In the genomic region with DNA sequence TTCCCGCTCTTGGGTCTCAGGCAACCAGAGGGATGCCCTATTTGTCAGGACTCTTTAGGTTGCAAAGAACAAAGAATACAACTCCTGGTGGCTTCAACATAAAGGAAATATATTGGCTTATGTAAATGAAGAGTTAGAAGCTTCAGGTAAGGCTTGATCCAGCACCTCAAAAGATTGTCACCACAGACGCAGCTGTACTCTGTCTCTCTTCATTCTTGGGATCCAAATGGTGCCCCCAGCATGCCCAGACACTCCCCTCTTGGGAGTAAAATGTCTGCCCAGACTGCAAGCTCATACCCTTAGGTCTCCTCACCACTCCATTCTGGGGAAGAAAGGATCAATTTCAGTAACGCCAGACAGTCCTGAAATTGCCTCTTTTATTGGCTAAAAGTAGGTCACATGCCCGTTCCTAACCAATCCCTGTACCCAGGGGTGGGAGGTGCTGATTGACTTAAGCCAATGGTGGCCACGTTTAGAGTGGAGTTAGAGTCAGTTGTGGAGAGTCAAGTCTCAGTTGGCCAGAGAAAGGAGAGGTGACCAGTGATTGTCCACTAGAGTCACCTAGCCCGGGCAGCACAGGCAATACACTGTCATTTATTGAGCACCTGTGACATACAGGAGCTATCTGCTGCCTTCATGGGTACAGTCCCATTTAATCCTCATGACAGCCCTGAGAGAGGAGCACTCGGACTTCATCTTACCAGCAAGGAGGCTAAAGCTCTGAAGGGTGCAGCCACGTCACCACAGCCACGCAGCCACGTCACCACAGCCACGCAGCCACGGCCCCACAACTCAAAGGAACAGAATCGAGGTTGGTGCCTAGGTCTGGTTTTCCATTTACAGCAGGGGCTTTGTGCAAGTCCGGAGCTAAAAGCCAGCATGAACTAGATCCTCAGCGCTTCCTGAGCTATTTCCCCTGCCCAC, we compare ENCODE assay signal across 4 cellular contexts.
A peak's percentile ranks its signal among the peaks of the same experiment; 100 is the strongest.
TF ChIP-seq lines count a peak whose summit lies in the region.

No MANE protein-coding gene starts in this region.

TF ChIP-seq in SK-N-SH, 30 proteins besides CTCF, POLR2A, EP300 and RAD21:
- TF ChIP-seq SMC3 (IDR thresholded peaks at IDR 0.05; ENCODE audit: low read depth, low read length) (no peak), CHD2 (IDR thresholded peaks at IDR 0.05; ENCODE audit: low read length, partially characterized antibody) (no peak), TCF12 (IDR thresholded peaks at IDR 0.05) (no peak), NRF1 (IDR thresholded peaks at IDR 0.05; ENCODE audit: low read depth, low read length) (no peak), RFX5 (IDR thresholded peaks at IDR 0.05; ENCODE audit: low read length) (no peak), TAF1 (IDR thresholded peaks at IDR 0.05; ENCODE audit: borderline replicate concordance, low read depth, low read length) (no peak), FOXM1 (IDR thresholded peaks at IDR 0.05; ENCODE audit: low read depth) (no peak), FOSL2 (IDR thresholded peaks at IDR 0.05; ENCODE audit: borderline replicate concordance, low read depth) (no peak)
- TF ChIP-seq, protein P1, sequence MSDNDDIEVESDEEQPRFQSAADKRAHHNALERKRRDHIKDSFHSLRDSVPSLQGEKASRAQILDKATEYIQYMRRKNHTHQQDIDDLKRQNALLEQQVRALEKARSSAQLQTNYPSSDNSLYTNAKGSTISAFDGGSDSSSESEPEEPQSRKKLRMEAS (IDR thresholded peaks at IDR 0.05; ENCODE audit: low read depth): no peak
- TF ChIP-seq, protein P2, sequence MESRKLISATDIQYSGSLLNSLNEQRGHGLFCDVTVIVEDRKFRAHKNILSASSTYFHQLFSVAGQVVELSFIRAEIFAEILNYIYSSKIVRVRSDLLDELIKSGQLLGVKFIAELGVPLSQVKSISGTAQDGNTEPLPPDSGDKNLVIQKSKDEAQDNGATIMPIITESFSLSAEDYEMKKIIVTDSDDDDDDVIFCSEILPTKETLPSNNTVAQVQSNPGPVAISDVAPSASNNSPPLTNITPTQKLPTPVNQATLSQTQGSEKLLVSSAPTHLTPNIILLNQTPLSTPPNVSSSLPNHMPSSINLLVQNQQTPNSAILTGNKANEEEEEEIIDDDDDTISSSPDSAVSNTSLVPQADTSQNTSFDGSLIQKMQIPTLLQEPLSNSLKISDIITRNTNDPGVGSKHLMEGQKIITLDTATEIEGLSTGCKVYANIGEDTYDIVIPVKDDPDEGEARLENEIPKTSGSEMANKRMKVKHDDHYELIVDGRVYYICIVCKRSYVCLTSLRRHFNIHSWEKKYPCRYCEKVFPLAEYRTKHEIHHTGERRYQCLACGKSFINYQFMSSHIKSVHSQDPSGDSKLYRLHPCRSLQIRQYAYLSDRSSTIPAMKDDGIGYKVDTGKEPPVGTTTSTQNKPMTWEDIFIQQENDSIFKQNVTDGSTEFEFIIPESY (IDR thresholded peaks at IDR 0.05; ENCODE audit: borderline replicate concordance, low read depth): no peak
- TF ChIP-seq, protein P3, sequence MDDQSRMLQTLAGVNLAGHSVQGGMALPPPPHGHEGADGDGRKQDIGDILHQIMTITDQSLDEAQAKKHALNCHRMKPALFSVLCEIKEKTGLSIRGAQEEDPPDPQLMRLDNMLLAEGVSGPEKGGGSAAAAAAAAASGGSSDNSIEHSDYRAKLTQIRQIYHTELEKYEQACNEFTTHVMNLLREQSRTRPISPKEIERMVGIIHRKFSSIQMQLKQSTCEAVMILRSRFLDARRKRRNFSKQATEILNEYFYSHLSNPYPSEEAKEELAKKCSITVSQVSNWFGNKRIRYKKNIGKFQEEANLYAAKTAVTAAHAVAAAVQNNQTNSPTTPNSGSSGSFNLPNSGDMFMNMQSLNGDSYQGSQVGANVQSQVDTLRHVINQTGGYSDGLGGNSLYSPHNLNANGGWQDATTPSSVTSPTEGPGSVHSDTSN (IDR thresholded peaks at IDR 0.05): no peak

TF ChIP-seq in SK-N-SH treated with all-trans-retinoic acid at 6 μM for 48 hours, 23 proteins besides CTCF, POLR2A, EP300 and RAD21:
- TF ChIP-seq ZC3H10 (CRISPR knock-in tag; IDR thresholded peaks at IDR 0.05): no peak
- TF ChIP-seq SNAI2 (CRISPR knock-in tag; IDR thresholded peaks at IDR 0.05): no peak
- TF ChIP-seq RARB (CRISPR knock-in tag; IDR thresholded peaks at IDR 0.05): no peak
- no peak for TF ChIP-seq ZNF565 (CRISPR knock-in tag; conservative IDR thresholded peaks at IDR 0.05; ENCODE audit: low read depth)

TF ChIP-seq in HCT116, 20 proteins besides CTCF, POLR2A, EP300 and RAD21:
- TF ChIP-seq SRF (IDR thresholded peaks at IDR 0.05; ENCODE audit: low read depth) (no peak), ELF1 (IDR thresholded peaks at IDR 0.05; ENCODE audit: borderline replicate concordance, low read depth) (no peak), CBX3 (IDR thresholded peaks at IDR 0.05; ENCODE audit: low read depth) (no peak), ZFX (IDR thresholded peaks at IDR 0.05) (no peak)
- TF ChIP-seq, protein P1 (IDR thresholded peaks at IDR 0.05): no peak
- TF ChIP-seq, protein P4, sequence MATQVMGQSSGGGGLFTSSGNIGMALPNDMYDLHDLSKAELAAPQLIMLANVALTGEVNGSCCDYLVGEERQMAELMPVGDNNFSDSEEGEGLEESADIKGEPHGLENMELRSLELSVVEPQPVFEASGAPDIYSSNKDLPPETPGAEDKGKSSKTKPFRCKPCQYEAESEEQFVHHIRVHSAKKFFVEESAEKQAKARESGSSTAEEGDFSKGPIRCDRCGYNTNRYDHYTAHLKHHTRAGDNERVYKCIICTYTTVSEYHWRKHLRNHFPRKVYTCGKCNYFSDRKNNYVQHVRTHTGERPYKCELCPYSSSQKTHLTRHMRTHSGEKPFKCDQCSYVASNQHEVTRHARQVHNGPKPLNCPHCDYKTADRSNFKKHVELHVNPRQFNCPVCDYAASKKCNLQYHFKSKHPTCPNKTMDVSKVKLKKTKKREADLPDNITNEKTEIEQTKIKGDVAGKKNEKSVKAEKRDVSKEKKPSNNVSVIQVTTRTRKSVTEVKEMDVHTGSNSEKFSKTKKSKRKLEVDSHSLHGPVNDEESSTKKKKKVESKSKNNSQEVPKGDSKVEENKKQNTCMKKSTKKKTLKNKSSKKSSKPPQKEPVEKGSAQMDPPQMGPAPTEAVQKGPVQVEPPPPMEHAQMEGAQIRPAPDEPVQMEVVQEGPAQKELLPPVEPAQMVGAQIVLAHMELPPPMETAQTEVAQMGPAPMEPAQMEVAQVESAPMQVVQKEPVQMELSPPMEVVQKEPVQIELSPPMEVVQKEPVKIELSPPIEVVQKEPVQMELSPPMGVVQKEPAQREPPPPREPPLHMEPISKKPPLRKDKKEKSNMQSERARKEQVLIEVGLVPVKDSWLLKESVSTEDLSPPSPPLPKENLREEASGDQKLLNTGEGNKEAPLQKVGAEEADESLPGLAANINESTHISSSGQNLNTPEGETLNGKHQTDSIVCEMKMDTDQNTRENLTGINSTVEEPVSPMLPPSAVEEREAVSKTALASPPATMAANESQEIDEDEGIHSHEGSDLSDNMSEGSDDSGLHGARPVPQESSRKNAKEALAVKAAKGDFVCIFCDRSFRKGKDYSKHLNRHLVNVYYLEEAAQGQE (IDR thresholded peaks at IDR 0.05; ENCODE audit: low read depth): no peak
TF ChIP-seq in HCT116: peak in this region for 0.

TF ChIP-seq in H1, 55 proteins besides CTCF, POLR2A, EP300 and RAD21:
- TF ChIP-seq BACH1 (IDR thresholded peaks at IDR 0.05; ENCODE audit: low read length) (no peak), FOSL1 (IDR thresholded peaks at IDR 0.05; ENCODE audit: insufficient read depth, low read depth, low read length) (peak; percentile 78), EGR1 (IDR thresholded peaks at IDR 0.05; ENCODE audit: borderline replicate concordance, low read depth, low read length) (peak; percentile 97), RXRA (IDR thresholded peaks at IDR 0.05; ENCODE audit: insufficient read depth, low read depth, low read length) (no peak)
